12 cellular contexts compared by ENCODE assay signal in the genomic region with DNA sequence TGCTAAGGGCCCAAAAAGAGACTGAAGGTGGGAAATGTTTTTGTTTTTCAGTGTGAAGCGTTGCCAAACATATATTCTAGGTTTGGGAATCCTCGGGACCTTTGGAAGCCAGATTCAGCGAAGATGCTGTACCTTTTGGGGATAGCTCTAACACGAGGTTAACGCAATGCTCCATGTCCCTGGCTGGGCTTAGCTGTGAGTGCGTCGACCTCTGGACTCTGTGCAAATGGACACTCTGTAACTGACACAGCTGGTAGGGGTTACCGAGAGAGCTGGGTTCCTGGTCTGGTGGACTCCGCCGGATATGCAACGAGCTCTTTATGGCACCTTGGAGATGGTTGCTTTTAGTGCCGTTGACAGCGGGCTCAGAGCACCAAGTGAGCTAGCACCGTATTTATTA. TPM values are rescaled to one million over a fixed set of nuclear protein-coding genes. Genes with fewer than 3 reads are reported as not detected.
DNase-seq lines count a peak whose midpoint lies in the region; ATAC-seq and TF ChIP-seq lines count a peak whose summit lies in the region.
"Had no signal": no experiment of that assay in that cellular context is flagged by ENCODE, and none has a peak within 500 bp of the region (broad histone marks: within the 10 kb centered on the region; RNA-seq: fewer than 3 reads in every experiment).

No MANE protein-coding gene starts in this region.

- H3K9me3 ChIP-seq in right cardiac atrium (ENCODE audit: control insufficient read depth, low read length) (no peaks in the 10 kb centered on the region), PC-9 (ENCODE audit: insufficient read depth, low read depth) (no peaks in the 10 kb centered on the region)
- no peaks in the 10 kb centered on the region for H3K9me3 ChIP-seq in naive thymus-derived CD4-positive, alpha-beta T cell (ENCODE audit: control insufficient read depth in 2 of 3, low read length in 3 of 3)
- H3K9me3 ChIP-seq: SJSA1 had no signal

- no peaks in the 10 kb centered on the region for H3F3A ChIP-seq in PC-9 (ENCODE audit: insufficient read depth, low read depth)

- TF ChIP-seq CTCF in type B pancreatic cell (conservative IDR thresholded peaks at IDR 0.05) = no peak
- TF ChIP-seq CTCF in PC-9 (conservative IDR thresholded peaks at IDR 0.05) = no peak

- ATAC-seq in right cardiac atrium (no peak), left ventricle myocardium superior (no peak), left colon (no peak)
- ATAC-seq in central memory CD8-positive, alpha-beta T cell (replicated peaks; ENCODE audit: extremely low read depth, poor library complexity, severe bottlenecking) = no peak
- no peak for ATAC-seq in naive thymus-derived CD4-positive, alpha-beta T cell

- peaks cover 5% of the 10 kb centered on the region for H3K4me1 Mint-ChIP-seq in central memory CD8-positive, alpha-beta T cell
- peaks cover 6 to 15% (median 8%) of the 10 kb centered on the region in 7 donors for H3K4me1 Mint-ChIP-seq in naive thymus-derived CD4-positive, alpha-beta T cell
- peaks cover 19% of the 10 kb centered on the region for H3K4me1 Mint-ChIP-seq in type B pancreatic cell (ENCODE audit: unreplicated experiment)

- no TSS peak for BruUV-seq in PC-9 (replicated peaks; lab: Mats Ljungman, UMichigan)

- no peaks in the 10 kb centered on the region for H4K20me1 ChIP-seq in PC-9 (ENCODE audit: insufficient read depth)

- H3K4me3 ChIP-seq in right cardiac atrium (ENCODE audit: low read length) (peak overlapping the region; percentile 54), PC-9 (no peak overlapping the region)
- no peak overlapping the region for H3K4me3 ChIP-seq in naive thymus-derived CD4-positive, alpha-beta T cell (ENCODE audit: low read length)

- H3K27me3 Mint-ChIP-seq in central memory CD8-positive, alpha-beta T cell = peaks cover 52% of the 10 kb centered on the region
- H3K27me3 Mint-ChIP-seq in naive thymus-derived CD4-positive, alpha-beta T cell = peaks cover 46 to 65% (median 54%) of the 10 kb centered on the region in 5 donors
- peaks cover 21% of the 10 kb centered on the region for H3K27me3 Mint-ChIP-seq in type B pancreatic cell

- H3K27me3 ChIP-seq in right cardiac atrium (ENCODE audit: control insufficient read depth, insufficient read depth) (no peaks in the 10 kb centered on the region), PC-9 (ENCODE audit: insufficient read depth, low read depth) (0 out of 2 replicates have a peak, but pooled peaks cover 5% of the 10 kb centered on the region)
- H3K27me3 ChIP-seq in naive thymus-derived CD4-positive, alpha-beta T cell (ENCODE audit: control insufficient read depth in 2 of 2, insufficient read depth in 2 of 2, low read length in 2 of 2) = no peaks in the 10 kb centered on the region

- H3K9me2 ChIP-seq in PC-9 (ENCODE audit: insufficient read depth) = no peaks in the 10 kb centered on the region

- H3K4me2 ChIP-seq in PC-9 = no peak overlapping the region

- POLR2A ChIA-PET in naive thymus-derived CD4-positive, alpha-beta T cell (lab: Charles Lee) = no interaction called here
- POLR2A ChIA-PET in PC-9 (lab: Charles Lee; ENCODE audit: unreplicated experiment) = interaction anchor here (0.6 kb wide), 1 partner anchor 677 kb away, joined by 5 read pairs; no protein-coding TSS in a partner anchor

- CTCF ChIA-PET in naive thymus-derived CD4-positive, alpha-beta T cell (lab: Charles Lee) = no interaction called here
- CTCF ChIA-PET in PC-9 (lab: Charles Lee) = interaction anchor here (0.8 kb wide), 1 partner anchor 66 kb away, joined by 3 read pairs; no protein-coding TSS in a partner anchor

- intact Hi-C loops in right cardiac atrium (cut with DNase I) = no loop called here
- intact Hi-C loops in left ventricle myocardium superior (cut with micrococcal nuclease) = no loop called here
- intact Hi-C loops in naive thymus-derived CD4-positive, alpha-beta T cell (cut with micrococcal nuclease) = no loop called here
- intact Hi-C loops in left colon (cut with DNase I, micrococcal nuclease) = no loop called here
- intact Hi-C loops in PC-9 (cut with micrococcal nuclease; ENCODE audit: unreplicated experiment) = no loop called here

- no peak overlapping the region for H2AFZ ChIP-seq in PC-9

- no peaks in the 10 kb centered on the region for H3K9me3 Mint-ChIP-seq in central memory CD8-positive, alpha-beta T cell
- peaks cover 0 to 2% (median 0%) of the 10 kb centered on the region in 11 donors for H3K9me3 Mint-ChIP-seq in naive thymus-derived CD4-positive, alpha-beta T cell
- no peaks in the 10 kb centered on the region for H3K9me3 Mint-ChIP-seq in type B pancreatic cell
- H3K9me3 Mint-ChIP-seq: activated naive CD4-positive, alpha-beta T cell treated with anti-CD3 and anti-CD28 coated beads, Interleukin-2, amount 50 U/mL, for 72 hours had no signal

- DNase-seq in right cardiac atrium (no peak), left ventricle myocardium superior (no peak), type B pancreatic cell (ENCODE audit: extremely low spot score, unreplicated experiment) (no peak), left colon (no peak), PC-9 (no peak)
- no peak for DNase-seq in central memory CD8-positive, alpha-beta T cell (ENCODE audit: low spot score in 2 of 2)
- DNase-seq in naive thymus-derived CD4-positive, alpha-beta T cell = no peak
- no peak for DNase-seq in effector CD8-positive, alpha-beta T cell (lab: John Stamatoyannopoulos, UW)

- H3K79me2 ChIP-seq in PC-9 (ENCODE audit: low read depth) = no peaks in the 10 kb centered on the region

- H3K36me3 Mint-ChIP-seq in central memory CD8-positive, alpha-beta T cell (ENCODE audit: insufficient read depth) = peaks cover 2% of the 10 kb centered on the region
- no peaks in the 10 kb centered on the region for H3K36me3 Mint-ChIP-seq in naive thymus-derived CD4-positive, alpha-beta T cell
- H3K36me3 Mint-ChIP-seq in type B pancreatic cell = no peaks in the 10 kb centered on the region
- H3K36me3 Mint-ChIP-seq: activated naive CD4-positive, alpha-beta T cell treated with anti-CD3 and anti-CD28 coated beads, Interleukin-2, amount 50 U/mL, for 72 hours had no signal

- 74% methylated on average over 14 of the region's 14 CpGs for WGBS in right cardiac atrium

- H3K4me1 ChIP-seq in right cardiac atrium (ENCODE audit: control insufficient read depth, insufficient read depth, low read length) = no peaks in the 10 kb centered on the region
- H3K4me1 ChIP-seq in naive thymus-derived CD4-positive, alpha-beta T cell (ENCODE audit: control insufficient read depth in 2 of 2, insufficient read depth in 2 of 2, low read length in 2 of 2) = no peaks in the 10 kb centered on the region
- H3K4me1 ChIP-seq in PC-9 (replicated peaks; ENCODE audit: insufficient read depth) = no peaks in the 10 kb centered on the region

- H3K27ac Mint-ChIP-seq in central memory CD8-positive, alpha-beta T cell (ENCODE audit: low read depth) = no peak overlapping the region
- peak overlapping the region in 2 of 9 donors; percentile 32 to 36 for H3K27ac Mint-ChIP-seq in naive thymus-derived CD4-positive, alpha-beta T cell
- peak overlapping the region; percentile 98 for H3K27ac Mint-ChIP-seq in type B pancreatic cell
- H3K27ac Mint-ChIP-seq: activated naive CD4-positive, alpha-beta T cell treated with anti-CD3 and anti-CD28 coated beads, Interleukin-2, amount 50 U/mL, for 72 hours had no signal

- no peaks in the 10 kb centered on the region for H3K36me3 ChIP-seq in naive thymus-derived CD4-positive, alpha-beta T cell (ENCODE audit: control insufficient read depth in 2 of 3, insufficient read depth in 3 of 3, low read length in 3 of 3)
- H3K36me3 ChIP-seq in PC-9 (ENCODE audit: low read depth) = no peaks in the 10 kb centered on the region
- H3K36me3 ChIP-seq: SJSA1 had no signal

- H3K27ac ChIP-seq in right cardiac atrium (ENCODE audit: low read length) (no peak overlapping the region), PC-9 (no peak overlapping the region)
- H3K27ac ChIP-seq in naive thymus-derived CD4-positive, alpha-beta T cell (ENCODE audit: low read depth, low read length) = no peak overlapping the region
- H3K27ac ChIP-seq: SJSA1 had no signal

- H3K4me3 Mint-ChIP-seq in central memory CD8-positive, alpha-beta T cell = peak overlapping the region; percentile 42
- H3K4me3 Mint-ChIP-seq in naive thymus-derived CD4-positive, alpha-beta T cell = peak overlapping the region in 9 of 10 donors; percentile 71 to 89 (median 77)
- H3K4me3 Mint-ChIP-seq in type B pancreatic cell = peak overlapping the region; percentile 99

RNA-seq across cellular contexts. Expression of a gene that starts 0.7 kb away (rescaled TPM):
- total RNA-seq in right cardiac atrium (1 to 10 TPM; 1.2 to 4.1 (median 2.4) TPM), left ventricle myocardium superior (not detected), type B pancreatic cell (ENCODE audit: low replicate concordance) (10.0 and 35.9 TPM in 2 replicates), left colon (under 1 TPM in 1 of 2 donors, not detected in 1; 0.14 TPM), PC-9 (2021) (0.22 TPM in 1 of 2 replicates, not detected in the other)
- 0.88 TPM for polyA plus RNA-seq in right cardiac atrium
- not detected for total RNA-seq in naive thymus-derived CD4-positive, alpha-beta T cell
- not detected for polyA plus RNA-seq in naive thymus-derived CD4-positive, alpha-beta T cell
- total RNA-seq: activated naive CD4-positive, alpha-beta T cell treated with anti-CD3 and anti-CD28 coated beads, Interleukin-2, amount 50 U/mL, for 72 hours; mesenteric fat pad had no signal
- polyA plus RNA-seq: BJ had no signal

Comparison
In these comparisons a context has a peak if more than half of its experiments do, and no peak if none do; other contexts are left out.
1. H3K4me3 Mint-ChIP-seq: peak in every context shown above with its lines; median percentile 99 in type B pancreatic cell; 77 in naive thymus-derived CD4-positive, alpha-beta T cell; 42 in central memory CD8-positive, alpha-beta T cell.